In genomic region chr17:78409191-78409621, GRCh38 we compare ENCODE assay signal across 12 cellular contexts. TPM values are rescaled to one million over a fixed set of nuclear protein-coding genes. Genes with fewer than 3 reads are reported as not detected.
A peak's percentile ranks its signal among the peaks of the same experiment; 100 is the strongest.
DNase-seq lines count a peak whose midpoint lies in the region; ATAC-seq and TF ChIP-seq lines count a peak whose summit lies in the region.
"Had no signal": no experiment of that assay in that cellular context is flagged by ENCODE, and none has a peak within 500 bp of the region (broad histone marks: within the 10 kb centered on the region; RNA-seq: fewer than 3 reads in every experiment).

No MANE protein-coding gene starts in this region.

- 81 to 85% (median 82%) methylated on average over 8 to 9 of the region's 9 CpGs for WGBS in spleen, 5 donors

- no peak for TF ChIP-seq CTCF in cardiac muscle cell (IDR thresholded peaks at IDR 0.05; ENCODE audit: low read depth, low read length)
- TF ChIP-seq CTCF in type B pancreatic cell (conservative IDR thresholded peaks at IDR 0.05), result no peak
- no peak for TF ChIP-seq CTCF in spleen (IDR thresholded peaks at IDR 0.05 in 8 of 11, conservative IDR thresholded peaks at IDR 0.05 in 3 of 11)

- H3K27me3 ChIP-seq in cardiac muscle cell (no peaks in the 10 kb centered on the region), spleen (replicated peaks in 1 of 7) (no peaks in the 10 kb centered on the region)

- H3K4me3 Mint-ChIP-seq in type B pancreatic cell, result peak overlapping the region; percentile 47
- H3K4me3 Mint-ChIP-seq: activated B cell treated with CpG ODN at 0.5 μM for 24 hours, brain had no signal

- no peaks in the 10 kb centered on the region for H3K9me3 Mint-ChIP-seq in type B pancreatic cell
- H3K9me3 Mint-ChIP-seq: activated B cell treated with CpG ODN at 0.5 μM for 24 hours, brain had no signal

- peaks cover 3% of the 10 kb centered on the region for H3K36me3 ChIP-seq in cardiac muscle cell
- H3K36me3 ChIP-seq in spleen, result peaks cover 0 to 90% (median 38%) of the 10 kb centered on the region in 6 donors

- H3K36me3 Mint-ChIP-seq in type B pancreatic cell, result peaks cover 4% of the 10 kb centered on the region

- peaks cover 54% of the 10 kb centered on the region for H3K4me1 ChIP-seq in cardiac muscle cell (ENCODE audit: low read depth)
- peaks cover 21 to 79% (median 56%) of the 10 kb centered on the region in 6 donors for H3K4me1 ChIP-seq in spleen

- H3K27me3 Mint-ChIP-seq in type B pancreatic cell, result no peaks in the 10 kb centered on the region
- H3K27me3 Mint-ChIP-seq: activated B cell treated with CpG ODN at 0.5 μM for 24 hours had no signal

- TF ChIP-seq POLR2A in spleen (IDR thresholded peaks at IDR 0.05), result no peak

- H3K27ac ChIP-seq in cardiac muscle cell (peak overlapping the region; percentile 88), spleen (peak overlapping the region in 3 of 8 donors; percentile 34 to 93 (median 53))

- intact Hi-C loops in left ventricle myocardium superior (cut with micrococcal nuclease) (no loop called here), spleen (cut with DNase I; ENCODE audit: low total_unique reads) (no loop called here), sciatic nerve (cut with DNase I) (no loop called here)

- H3K4me1 Mint-ChIP-seq in type B pancreatic cell (ENCODE audit: unreplicated experiment), result peaks cover 23% of the 10 kb centered on the region

- DNase-seq in cardiac muscle cell (ENCODE audit: low read depth in 1 of 2, low spot score in 1 of 2) (no peak), left ventricle myocardium superior (no peak), NCI-H510A treated with DMSO at 0.1 percent for 48 hours (lab: John Stamatoyannopoulos, UW) (peak; percentile 83), type B pancreatic cell (ENCODE audit: extremely low spot score, unreplicated experiment) (no peak), spleen (no peak), sciatic nerve (ENCODE audit: low spot score) (no peak)
- DNase-seq in stimulated activated naive CD4-positive, alpha-beta T cell treated with Interleukin-2 at 50 U/mL for 16 hours (lab: John Stamatoyannopoulos, UW), result no peak
- DNase-seq: activated B cell treated with CpG ODN at 0.5 μM for 24 hours, NCI-H226, nucleus accumbens had no signal

- H3K9me3 ChIP-seq in cardiac muscle cell (ENCODE audit: low read depth) (no peaks in the 10 kb centered on the region), spleen (no peaks in the 10 kb centered on the region)

- peak overlapping the region; percentile 33 for H3K27ac Mint-ChIP-seq in type B pancreatic cell
- H3K27ac Mint-ChIP-seq: activated B cell treated with CpG ODN at 0.5 μM for 24 hours had no signal

- ATAC-seq in left ventricle myocardium superior (no peak), esophagus mucosa (peak; percentile 73), sciatic nerve (no peak)

- H3K4me3 ChIP-seq in cardiac muscle cell (no peak overlapping the region), spleen (no peak overlapping the region)

RNA-seq across cellular contexts. Expression of gene PGS1, which starts 30.8 kb away (rescaled TPM):
- 52.5 and 64.7 TPM in 2 replicates for total RNA-seq in cardiac muscle cell
- 46.7 and 50.7 TPM in 2 replicates for polyA plus RNA-seq in cardiac muscle cell
- total RNA-seq in left ventricle myocardium superior, result 18.3 TPM
- 15.9 TPM for total RNA-seq in esophagus mucosa
- 44.7 and 54.8 TPM in 2 replicates for total RNA-seq in type B pancreatic cell (ENCODE audit: low replicate concordance)
- 100 to 1,000 TPM in 6 of 7 donors, 10 to 100 TPM in 1; 60.1 to 217 (median 112) TPM for total RNA-seq in spleen
- 10 to 100 TPM; 20.0 to 34.7 (median 20.5) TPM for polyA plus RNA-seq in spleen
- 59.2 TPM for total RNA-seq in sciatic nerve

RNA-seq across cellular contexts. Expression of gene SOCS3, which starts 49.3 kb away (rescaled TPM):
- total RNA-seq in cardiac muscle cell (51.7 and 59.0 TPM in 2 replicates), left ventricle myocardium superior (11.1 TPM), esophagus mucosa (13.6 TPM), type B pancreatic cell (ENCODE audit: low replicate concordance) (16.9 and 21.1 TPM in 2 replicates), spleen (100 to 1,000 TPM in 4 of 7 donors, 10 to 100 TPM in 3; 21.4 to 164 (median 103) TPM), sciatic nerve (144 TPM)
- polyA plus RNA-seq in cardiac muscle cell (33.3 and 45.5 TPM in 2 replicates), spleen (10 to 100 TPM; 10.7 to 22.2 (median 12.2) TPM)
